ENCODE assay signal across 8 cellular contexts in the genomic region with DNA sequence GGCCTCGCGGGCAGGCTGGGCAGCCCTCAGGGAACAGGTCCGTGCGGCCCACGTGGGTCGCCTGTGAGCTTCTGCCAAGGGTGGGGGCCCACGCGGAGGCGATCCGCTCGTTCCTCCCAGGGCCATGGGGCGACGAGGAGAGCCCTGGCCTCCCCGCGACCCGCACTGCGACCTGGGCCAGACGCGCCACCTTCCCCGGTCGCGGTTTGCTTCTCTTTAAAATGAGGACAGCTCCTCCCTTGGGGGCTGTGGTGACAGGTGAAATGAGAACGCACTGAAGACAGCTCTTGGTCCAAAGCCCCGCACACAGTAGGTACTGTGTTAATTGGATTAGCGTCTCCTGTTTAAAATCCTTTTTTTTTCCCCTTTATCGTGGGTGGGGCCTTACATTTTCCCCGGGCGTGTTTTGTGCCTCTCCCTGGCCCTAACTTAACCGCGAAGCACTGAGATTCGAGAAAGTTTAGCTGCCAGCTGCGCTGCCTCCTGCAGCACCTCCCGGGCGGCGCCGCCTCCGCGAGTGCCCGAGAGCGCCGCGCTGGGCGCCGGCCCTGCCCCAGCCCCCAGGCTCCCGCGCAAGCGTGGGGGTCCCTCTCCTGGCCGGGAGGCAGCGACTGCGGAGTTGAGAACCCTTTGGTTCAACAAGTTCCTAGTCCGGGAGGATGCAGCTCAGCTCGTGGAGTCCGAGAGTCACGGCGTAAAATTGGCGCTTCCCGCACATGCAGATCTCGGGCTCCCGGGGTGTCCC. TPM values are rescaled to one million over a fixed set of nuclear protein-coding genes. Genes with fewer than 3 reads are reported as not detected.
A peak's percentile ranks its signal among the peaks of the same experiment; 100 is the strongest.
DNase-seq lines count a peak whose midpoint lies in the region; ATAC-seq and TF ChIP-seq lines count a peak whose summit lies in the region.

No MANE protein-coding gene starts in this region.

- no peak overlapping the region for H2BK5ac ChIP-seq in H9 (ENCODE audit: insufficient read length, low read length)

- H3K27ac Mint-ChIP-seq in Caco-2 (ENCODE audit: unreplicated experiment) (peak overlapping the region; percentile 54), H9 (no peak overlapping the region), glutamatergic neuron (ENCODE audit: unreplicated experiment) (no peak overlapping the region)

- H3K23ac ChIP-seq in H9 (ENCODE audit: insufficient read length, low read depth, low read length), result no peak overlapping the region

- peaks cover 20% of the 10 kb centered on the region for H3K4me1 Mint-ChIP-seq in Caco-2 (ENCODE audit: low read depth, unreplicated experiment)
- peaks cover 19 to 27% of the 10 kb centered on the region in 2 experiments for H3K4me1 Mint-ChIP-seq in H9
- peaks cover 2% of the 10 kb centered on the region for H3K4me1 Mint-ChIP-seq in glutamatergic neuron (ENCODE audit: low read depth, unreplicated experiment)

- intact Hi-C loops in Caco-2 (cut with micrococcal nuclease; ENCODE audit: unreplicated experiment), result loop anchor here (1.0 to 10.0 kb wide), 3 partner anchors 18 to 131 kb away; no protein-coding TSS in a partner anchor
- intact Hi-C loops in PC-3 (cut with micrococcal nuclease), result loop anchor here (5.0 kb wide), 2 partner anchors 162 to 182 kb away; partner anchors contain the start of gene RRM2

- H3K18ac ChIP-seq in H9 (ENCODE audit: insufficient read length, low read depth, low read length), result no peak overlapping the region

- H3K9me3 ChIP-seq in Caco-2 (no peaks in the 10 kb centered on the region), H9 (ENCODE audit: control insufficient read depth, low read depth, low read length) (no peaks in the 10 kb centered on the region), PC-3 (ENCODE audit: low read length) (no peaks in the 10 kb centered on the region)

- H3K4ac ChIP-seq in H9 (ENCODE audit: low read depth, low read length), result no peak overlapping the region

- H3K9ac ChIP-seq in H9 (ENCODE audit: extremely low read depth, insufficient read length, low read length), result no peak overlapping the region
- peak overlapping the region; percentile 93 for H3K9ac ChIP-seq in PC-3 (ENCODE audit: low read length)

- no peak overlapping the region for H2BK120ac ChIP-seq in H9 (ENCODE audit: low read depth, low read length, poor library complexity, severe bottlenecking)

- H3K4me2 ChIP-seq in H9 (ENCODE audit: insufficient read depth, insufficient read length, low read length), result peak overlapping the region; percentile 71
- H3K4me2 ChIP-seq in PC-3 (ENCODE audit: low read length), result peak overlapping the region; percentile 83

- peak overlapping the region; percentile 99 for H3K4me3 ChIP-seq in Caco-2 (ENCODE audit: low read depth, low read length)
- H3K4me3 ChIP-seq in PC-3 (ENCODE audit: low read length), result peak overlapping the region; percentile 99

- no peak overlapping the region for H2BK15ac ChIP-seq in H9 (ENCODE audit: low read depth, low read length)

- BruUV-seq in Caco-2 (replicated peaks; lab: Mats Ljungman, UMichigan) (no TSS peak), PC-3 (replicated peaks; lab: Mats Ljungman, UMichigan) (no TSS peak)

- TF ChIP-seq CTCF in Caco-2 (IDR thresholded peaks at IDR 0.05; ENCODE audit: insufficient read depth in 1 of 2, low read depth in 1 of 2, low read length in 1 of 2, severe bottlenecking in 1 of 2, unreplicated experiment in 1 of 2), result peak; percentile 9 to 52
- TF ChIP-seq CTCF in H9 (conservative IDR thresholded peaks at IDR 0.05), result no peak; the same call in 2 of the 3 replicates
- TF ChIP-seq CTCF in PC-3 (conservative IDR thresholded peaks at IDR 0.05; ENCODE audit: low read depth, low read length), result peak; percentile 43
- no peak for TF ChIP-seq CTCF in glutamatergic neuron (IDR thresholded peaks at IDR 0.05; ENCODE audit: partially characterized antibody, unreplicated experiment)
- TF ChIP-seq CTCF in omental fat pad (IDR thresholded peaks at IDR 0.05), result no peak

- no peak overlapping the region for H2BK20ac ChIP-seq in H9 (ENCODE audit: low read depth, low read length, poor library complexity, severe bottlenecking)

- H3K14ac ChIP-seq in H9 (ENCODE audit: insufficient read depth, low read length), result no peak overlapping the region

- H4K8ac ChIP-seq in H9 (replicated peaks; ENCODE audit: insufficient read length, low read depth, low read length), result no peak overlapping the region

- H2AK5ac ChIP-seq in H9 (ENCODE audit: insufficient read length, low read length), result no peak overlapping the region

- no peak overlapping the region for H3K27ac ChIP-seq in H9 (ENCODE audit: insufficient read length, low read depth, low read length)
- H3K27ac ChIP-seq in PC-3 (ENCODE audit: low read length), result peak overlapping the region; percentile 66

- DNase-seq in Caco-2 (peak in 1 of 2 experiments; percentile 67), H9 (no peak), PC-3 (peak; percentile 52), glutamatergic neuron (peak; percentile 50), omental fat pad (ENCODE audit: low spot score) (no peak), H4 (ENCODE audit: low spot score) (no peak)
- DNase-seq in activated naive CD4-positive, alpha-beta T cell treated with anti-CD3 and anti-CD28 coated beads, Interleukin-2, amount 50 U/mL, for 16 hours, result peak; percentile 49

- H3K27me3 ChIP-seq in Caco-2 (replicated peaks; ENCODE audit: control insufficient read depth, insufficient read depth, low read length) (no peaks in the 10 kb centered on the region), H9 (ENCODE audit: insufficient read depth, low read length) (peaks cover 24% of the 10 kb centered on the region; the same call in 1 of the 2 replicates), PC-3 (ENCODE audit: low read length) (no peaks in the 10 kb centered on the region)

- H3K23me2 ChIP-seq in H9 (ENCODE audit: insufficient read length, low read depth, low read length, poor library complexity, severe bottlenecking), result peaks cover 19% of the 10 kb centered on the region

- WGBS in H9 (ENCODE audit: extremely low coverage, insufficient read length, low lambda C conversion rate), result no CpG with 5 or more reads among the region's 59 CpGs

- H2AFZ ChIP-seq in H9 (ENCODE audit: low read length) (no peak overlapping the region), PC-3 (ENCODE audit: low read length) (no peak overlapping the region)

- no peaks in the 10 kb centered on the region for H3K9me2 ChIP-seq in PC-3 (replicated peaks; ENCODE audit: low read length)

- H3K36me3 Mint-ChIP-seq in Caco-2 (ENCODE audit: insufficient read depth, unreplicated experiment), result peaks cover 11% of the 10 kb centered on the region
- H3K36me3 Mint-ChIP-seq in H9 (ENCODE audit: insufficient read depth in 1 of 3, low read depth in 3 of 3), result 0 out of 7 replicates have a peak, but pooled peaks cover 0 to 2% (median 0%) of the 10 kb centered on the region in 3 experiments
- H3K36me3 Mint-ChIP-seq in glutamatergic neuron (ENCODE audit: unreplicated experiment), result peaks cover 3% of the 10 kb centered on the region

- no peak overlapping the region for H3K56ac ChIP-seq in H9 (ENCODE audit: insufficient read length, low read depth, low read length)

- POLR2A ChIA-PET in Caco-2 (lab: Charles Lee) (interaction anchor here (0.7 to 1.3 kb wide), 2 partner anchors 19 to 24 kb away, joined by 3 read pairs; no protein-coding TSS in a partner anchor), PC-3 (lab: Charles Lee; ENCODE audit: unreplicated experiment) (interaction anchor here (0.5 to 0.6 kb wide), 2 partner anchors 24 to 105 kb away, joined by 3 to 6 read pairs; no protein-coding TSS in a partner anchor)

- H4K5ac ChIP-seq in H9 (ENCODE audit: insufficient read length, low read depth, low read length), result no peak overlapping the region

- no peaks in the 10 kb centered on the region for H4K20me1 ChIP-seq in H9 (ENCODE audit: control insufficient read depth, insufficient read depth, insufficient read length)
- peaks cover 55% of the 10 kb centered on the region for H4K20me1 ChIP-seq in PC-3 (ENCODE audit: low read length)

- H3K4me1 ChIP-seq in Caco-2 (peaks cover 23% of the 10 kb centered on the region), H9 (ENCODE audit: insufficient read depth, low read length) (no peaks in the 10 kb centered on the region), PC-3 (ENCODE audit: insufficient read depth, low read length) (peaks cover 54% of the 10 kb centered on the region)

- H2BK12ac ChIP-seq in H9 (ENCODE audit: insufficient read length, low read depth, low read length), result no peak overlapping the region

- ATAC-seq in PC-3 (peak; percentile 14), omental fat pad (ENCODE audit: low FRiP score) (peak; percentile 4), HG03521 (IDR thresholded peaks at IDR 0.05; ENCODE audit: unreplicated experiment) (no peak)

- peaks cover 3% of the 10 kb centered on the region for H3F3A ChIP-seq in PC-3 (ENCODE audit: low read length, unreplicated experiment)

- CTCF ChIA-PET in Caco-2 (lab: Charles Lee), result interaction anchor here (0.7 to 3.7 kb wide), 13 partner anchors 12 to 179 kb away, joined by 3 to 48 read pairs (median 5); no protein-coding TSS in a partner anchor
- CTCF ChIA-PET in PC-3 (lab: Charles Lee), result interaction anchor here (0.6 to 1.6 kb wide), 2 partner anchors 106 to 180 kb away, joined by 3 to 4 read pairs; no protein-coding TSS in a partner anchor

- no peak overlapping the region for H3T11ph ChIP-seq in H9 (ENCODE audit: low read length)

- H3K4me3 Mint-ChIP-seq in Caco-2 (ENCODE audit: unreplicated experiment) (peak overlapping the region; percentile 94), H9 (peak overlapping the region; percentile 78 to 93), glutamatergic neuron (ENCODE audit: unreplicated experiment) (peak overlapping the region; percentile 86)

- no peaks in the 10 kb centered on the region for H3K79me1 ChIP-seq in H9 (ENCODE audit: insufficient read depth, low read depth, low read length, poor library complexity, severe bottlenecking)

- H4K91ac ChIP-seq in H9 (ENCODE audit: insufficient read length, low read depth, low read length), result no peak overlapping the region

- H3K36me3 ChIP-seq in Caco-2 (ENCODE audit: control insufficient read depth, insufficient read depth, low read length) (no peaks in the 10 kb centered on the region), PC-3 (ENCODE audit: low read depth, low read length) (peaks cover 8% of the 10 kb centered on the region)

- H3K9me3 Mint-ChIP-seq in Caco-2 (ENCODE audit: unreplicated experiment) (peaks cover 4% of the 10 kb centered on the region), H9 (peaks cover 2 to 3% of the 10 kb centered on the region in 2 experiments; a peak in 3 of 5 replicates), glutamatergic neuron (ENCODE audit: unreplicated experiment) (peaks cover 5% of the 10 kb centered on the region)

- H3K27me3 Mint-ChIP-seq in Caco-2 (ENCODE audit: insufficient read depth, unreplicated experiment) (no peaks in the 10 kb centered on the region), H9 (ENCODE audit: low read depth) (peaks cover 53% of the 10 kb centered on the region), glutamatergic neuron (ENCODE audit: unreplicated experiment) (peaks cover 13% of the 10 kb centered on the region)

- no peaks in the 10 kb centered on the region for H3K79me2 ChIP-seq in H9 (ENCODE audit: insufficient read depth, low read length)
- H3K79me2 ChIP-seq in PC-3 (ENCODE audit: low read length), result peaks cover 61% of the 10 kb centered on the region

RNA-seq across cellular contexts. Expression of gene HPCAL1, which starts 1.1 kb away (rescaled TPM):
- total RNA-seq in Caco-2 (2022) (26.3 and 26.9 TPM in 2 replicates), H9 (2021) (4.7 and 5.9 TPM in 2 replicates), PC-3 (2014; rRNA removed) (312 and 339 TPM in 2 replicates), glutamatergic neuron (ENCODE audit: unreplicated experiment) (13.1 TPM), omental fat pad (10 to 100 TPM; 51.8 to 75.8 (median 67.8) TPM)
- 40.4 and 50.8 TPM in 2 replicates for total RNA-seq in H4 (2014; rRNA removed; shearing (Covaris generic))

Comparison
In these comparisons a context has a peak if more than half of its experiments do, and no peak if none do; other contexts are left out.
1. DNase-seq: peak in PC-3 (single experiment), activated naive CD4-positive, alpha-beta T cell treated with anti-CD3 and anti-CD28 coated beads, Interleukin-2, amount 50 U/mL, for 16 hours (single experiment) and glutamatergic neuron (single experiment); none in H9 (single experiment), omental fat pad (single experiment) and H4 (single experiment).
2. CTCF ChIP-seq: peak in Caco-2 (2 of 2) and PC-3 (single experiment); none in H9 (single experiment), glutamatergic neuron (single experiment) and omental fat pad (0 of 3).
3. Peak in every context shown above with its lines, with median percentiles within 50 percentile points of each other: H3K4me3 Mint-ChIP-seq.